15 cellular contexts compared by ENCODE assay signal in genomic region chr2:159961005-159961404, GRCh38. TPM values are rescaled to one million over a fixed set of nuclear protein-coding genes. Genes with fewer than 3 reads are reported as not detected.
A peak's percentile ranks its signal among the peaks of the same experiment; 100 is the strongest.
DNase-seq lines count a peak whose midpoint lies in the region; ATAC-seq and TF ChIP-seq lines count a peak whose summit lies in the region.
"Had no signal": no experiment of that assay in that cellular context is flagged by ENCODE, and none has a peak within 500 bp of the region (broad histone marks: within the 10 kb centered on the region; RNA-seq: fewer than 3 reads in every experiment).

No MANE protein-coding gene starts in this region.

- H3K4me2 ChIP-seq in PC-9 = 0 out of 2 replicates have a peak overlapping the region, but pooled peaks have one; percentile 16
- H3K4me2 ChIP-seq in smooth muscle cell = peak overlapping the region; percentile 71
- H3K4me2 ChIP-seq: hepatocyte had no signal

- no peak overlapping the region for H3K4me3 ChIP-seq in PC-9
- H3K4me3 ChIP-seq in smooth muscle cell = no peak overlapping the region
- H3K4me3 ChIP-seq in aorta (ENCODE audit: low read length in 2 of 2) = no peak overlapping the region
- H3K4me3 ChIP-seq: hepatocyte, SK-N-MC had no signal

- peak; percentile 60 for ATAC-seq in esophagus mucosa
- no peak for ATAC-seq in aorta (ENCODE audit: low FRiP score)
- no peak for ATAC-seq in HG03025 (IDR thresholded peaks at IDR 0.05; ENCODE audit: low FRiP score, unreplicated experiment)
- ATAC-seq in HG03108 (IDR thresholded peaks at IDR 0.05; ENCODE audit: unreplicated experiment) = no peak

- no peaks in the 10 kb centered on the region for H4K20me1 ChIP-seq in PC-9 (ENCODE audit: insufficient read depth)
- H4K20me1 ChIP-seq in smooth muscle cell (ENCODE audit: low read depth) = no peaks in the 10 kb centered on the region

- peak overlapping the region; percentile 20 for H3K9ac ChIP-seq in smooth muscle cell (ENCODE audit: low read depth)

- intact Hi-C loops in PC-9 (cut with micrococcal nuclease; ENCODE audit: unreplicated experiment) = loop anchor here (2.0 to 10.0 kb wide), 2 partner anchors 56 to 1076 kb away; partner anchors contain the start of gene LY75
- intact Hi-C loops in aorta (cut with DNase I) = loop anchor here in 1 of 2 donors (10.0 kb wide), 1 partner anchor 56 kb away; the partner anchor contains the start of gene LY75

- H3K4me1 ChIP-seq in PC-9 (replicated peaks; ENCODE audit: insufficient read depth) (0 out of 2 replicates have a peak, but pooled peaks cover 5% of the 10 kb centered on the region), smooth muscle cell (ENCODE audit: low read depth) (peaks cover 6% of the 10 kb centered on the region), aorta (ENCODE audit: control insufficient read depth in 1 of 2, insufficient read depth in 2 of 2, low read length in 2 of 2) (no peaks in the 10 kb centered on the region)

- H3K36me3 ChIP-seq in PC-9 (ENCODE audit: low read depth) (no peaks in the 10 kb centered on the region), smooth muscle cell (ENCODE audit: low read depth) (no peaks in the 10 kb centered on the region), aorta (ENCODE audit: control insufficient read depth in 1 of 2, insufficient read depth in 2 of 2, low read length in 1 of 2) (peaks cover 0 to 2% of the 10 kb centered on the region in 2 donors)
- H3K36me3 ChIP-seq: WERI-Rb-1 had no signal

- TF ChIP-seq CTCF in PC-9 (conservative IDR thresholded peaks at IDR 0.05) = no peak
- TF ChIP-seq CTCF in smooth muscle cell (IDR thresholded peaks at IDR 0.05; ENCODE audit: borderline replicate concordance, insufficient read depth, poor library complexity, severe bottlenecking) = no peak

- no TSS peak for BruUV-seq in PC-9 (replicated peaks; lab: Mats Ljungman, UMichigan)

- POLR2A ChIA-PET in PC-9 (lab: Charles Lee; ENCODE audit: unreplicated experiment) = no interaction called here

- H3K9me2 ChIP-seq in PC-9 (ENCODE audit: insufficient read depth) = no peaks in the 10 kb centered on the region

- H2AFZ ChIP-seq in PC-9 = no peak overlapping the region
- no peak overlapping the region for H2AFZ ChIP-seq in smooth muscle cell (ENCODE audit: low read depth)
- H2AFZ ChIP-seq: hepatocyte had no signal

- H3K27ac ChIP-seq in PC-9 = no peak overlapping the region
- H3K27ac ChIP-seq in smooth muscle cell (ENCODE audit: low read depth) = peak overlapping the region; percentile 86
- no peak overlapping the region for H3K27ac ChIP-seq in aorta (ENCODE audit: low read depth in 1 of 2, low read length in 2 of 2)
- H3K27ac ChIP-seq: hepatocyte, HL-60, SK-N-MC, WERI-Rb-1 had no signal

- WGBS in smooth muscle cell (ENCODE audit: low lambda C conversion rate) = 24% methylated on average over 2 of the region's 2 CpGs
- 44 to 47% methylated on average over 2 of the region's 2 CpGs for WGBS in aorta, 2 donors

- H3K27me3 ChIP-seq in PC-9 (ENCODE audit: insufficient read depth, low read depth) = no peaks in the 10 kb centered on the region
- no peaks in the 10 kb centered on the region for H3K27me3 ChIP-seq in smooth muscle cell (ENCODE audit: low read depth)
- H3K27me3 ChIP-seq in aorta (ENCODE audit: control insufficient read depth in 1 of 2, insufficient read depth in 2 of 2, low read length in 1 of 2) = no peaks in the 10 kb centered on the region
- H3K27me3 ChIP-seq: hepatocyte had no signal

- DNase-seq in NCI-H146 (lab: John Stamatoyannopoulos, UW) (peak; percentile 73), NCI-H146 treated with DMSO at 0.1 percent for 48 hours (lab: John Stamatoyannopoulos, UW; ENCODE audit: unreplicated experiment) (no peak), PC-9 (no peak), smooth muscle cell (lab: John Stamatoyannopoulos, UW; ENCODE audit: unreplicated experiment) (no peak), aorta (no peak)
- DNase-seq: central memory CD4-positive, alpha-beta T cell; H9; WERI-Rb-1 had no signal

- no peaks in the 10 kb centered on the region for H3K79me2 ChIP-seq in PC-9 (ENCODE audit: low read depth)
- no peaks in the 10 kb centered on the region for H3K79me2 ChIP-seq in smooth muscle cell (ENCODE audit: low read depth)
- H3K79me2 ChIP-seq: hepatocyte had no signal

- CTCF ChIA-PET in PC-9 (lab: Charles Lee) = no interaction called here

- H3F3A ChIP-seq in PC-9 (ENCODE audit: insufficient read depth, low read depth) = no peaks in the 10 kb centered on the region
- no peaks in the 10 kb centered on the region for H3F3A ChIP-seq in smooth muscle cell (ENCODE audit: low read depth)

- H3K9me3 ChIP-seq in PC-9 (ENCODE audit: insufficient read depth, low read depth) (no peaks in the 10 kb centered on the region), smooth muscle cell (replicated peaks; ENCODE audit: low read depth) (no peaks in the 10 kb centered on the region), aorta (ENCODE audit: control insufficient read depth, low read length) (no peaks in the 10 kb centered on the region)

RNA-seq across cellular contexts. Expression of gene LY75, which starts 56.4 kb away (rescaled TPM):
- 10.6 and 14.4 TPM in 2 replicates for total RNA-seq in PC-9 (2021)
- 7.6 TPM for total RNA-seq in esophagus mucosa
- not detected in 2 replicates for total RNA-seq in smooth muscle cell
- polyA plus RNA-seq in smooth muscle cell = 0.06 and 0.48 TPM in 2 replicates
- 10 to 100 TPM in 1 of 2 donors, 1 to 10 TPM in 1; 7.8 to 11.0 TPM for total RNA-seq in aorta
- 1 to 10 TPM; 3.6 to 9.0 TPM for polyA plus RNA-seq in aorta
- polyA plus RNA-seq: neural cell had no signal
